ENCODE assay signal across 26 cellular contexts in genomic region chr4:77713884-77714283, GRCh38.
"Had no signal": no experiment of that assay in that cellular context is flagged by ENCODE, and none has a peak within 500 bp of the region (broad histone marks: within the 10 kb centered on the region; RNA-seq: fewer than 3 reads in every experiment).

No MANE protein-coding gene starts in this region.

- H3K9me3 Mint-ChIP-seq: naive thymus-derived CD8-positive, alpha-beta T cell; neural progenitor cell; stimulated activated effector memory CD8-positive, alpha-beta T cell treated with anti-CD3 and anti-CD28 coated beads, Interleukin-12 subunit alpha, Interleukin-12 subunit beta, amount 100 ng/mL, for 72 hours had no signal

- H3K9me3 ChIP-seq: esophagus muscularis mucosa, gastroesophageal sphincter, heart left ventricle, left ventricle myocardium inferior, lower lobe of right lung, prostate gland, sigmoid colon, suprapubic skin, transverse colon, upper lobe of right lung, uterus had no signal

- H3K27me3 Mint-ChIP-seq: naive thymus-derived CD8-positive, alpha-beta T cell; stimulated activated naive CD8-positive, alpha-beta T cell treated with anti-CD3 and anti-CD28 coated beads, Interleukin-15, amount 100 ng/mL, for 72 hours had no signal

- DNase-seq: dermis blood vessel endothelial cell; effector memory CD4-positive, alpha-beta T cell; foreskin keratinocyte; heart left ventricle; hippocampal formation; left colon; left ventricle myocardium inferior; lower lobe of right lung; naive thymus-derived CD8-positive, alpha-beta T cell; right cardiac atrium; sigmoid colon; stimulated activated CD4-positive, alpha-beta T cell treated with anti-CD3 and anti-CD28 coated beads, Interleukin-2, amount 100 ng/mL, for 24 hours; stimulated activated CD4-positive, alpha-beta T cell treated with anti-CD3 and anti-CD28 coated beads, Interleukin-4, amount 100 ng/mL, for 24 hours; stimulated activated naive CD8-positive, alpha-beta T cell treated with anti-CD3 and anti-CD28 coated beads, Interleukin-15, amount 100 ng/mL, for 72 hours; transverse colon; upper lobe of right lung; uterus had no signal

- H3K36me3 ChIP-seq: esophagus muscularis mucosa, neural progenitor cell, prostate gland, sigmoid colon, suprapubic skin, upper lobe of right lung, uterus had no signal

- ATAC-seq: foreskin keratinocyte; gastroesophageal sphincter; left colon; lower lobe of right lung; naive thymus-derived CD8-positive, alpha-beta T cell; right cardiac atrium; stimulated activated effector memory CD8-positive, alpha-beta T cell treated with anti-CD3 and anti-CD28 coated beads, Interleukin-12 subunit alpha, Interleukin-12 subunit beta, amount 100 ng/mL, for 72 hours; stimulated activated naive CD8-positive, alpha-beta T cell treated with anti-CD3 and anti-CD28 coated beads, Interleukin-15, amount 100 ng/mL, for 72 hours; upper lobe of right lung had no signal

- H3K27me3 ChIP-seq: esophagus muscularis mucosa, foreskin keratinocyte, gastroesophageal sphincter, heart left ventricle, neural progenitor cell, sigmoid colon, suprapubic skin, transverse colon, upper lobe of right lung, uterus had no signal

- H3K27ac Mint-ChIP-seq: neural progenitor cell had no signal

- H3K4me3 Mint-ChIP-seq: naive thymus-derived CD8-positive, alpha-beta T cell; neural progenitor cell; stimulated activated effector memory CD8-positive, alpha-beta T cell treated with anti-CD3 and anti-CD28 coated beads, Interleukin-12 subunit alpha, Interleukin-12 subunit beta, amount 100 ng/mL, for 72 hours; stimulated activated naive CD8-positive, alpha-beta T cell treated with anti-CD3 and anti-CD28 coated beads, Interleukin-15, amount 100 ng/mL, for 72 hours had no signal

- H3K4me3 ChIP-seq: coronary artery, esophagus muscularis mucosa, gastroesophageal sphincter, heart left ventricle, left ventricle myocardium inferior, lower lobe of right lung, neural progenitor cell, prostate gland, sigmoid colon, suprapubic skin, transverse colon, upper lobe of right lung, uterus had no signal

- H3K4me1 ChIP-seq: foreskin keratinocyte, gastroesophageal sphincter, heart left ventricle, left ventricle myocardium inferior, lower lobe of right lung, neural progenitor cell, prostate gland, suprapubic skin, transverse colon, upper lobe of right lung, uterus had no signal

- H3K27ac ChIP-seq: coronary artery, esophagus muscularis mucosa, foreskin keratinocyte, gastroesophageal sphincter, heart left ventricle, left ventricle myocardium inferior, lower lobe of right lung, neural progenitor cell, prostate gland, sigmoid colon, suprapubic skin, transverse colon, upper lobe of right lung, uterus had no signal

- H3K36me3 Mint-ChIP-seq: neural progenitor cell had no signal

- FAIRE-seq: endothelial cell of umbilical vein, islet of Langerhans had no signal
